Comparison of ENCODE assay signal across 8 cellular contexts in the genomic region with DNA sequence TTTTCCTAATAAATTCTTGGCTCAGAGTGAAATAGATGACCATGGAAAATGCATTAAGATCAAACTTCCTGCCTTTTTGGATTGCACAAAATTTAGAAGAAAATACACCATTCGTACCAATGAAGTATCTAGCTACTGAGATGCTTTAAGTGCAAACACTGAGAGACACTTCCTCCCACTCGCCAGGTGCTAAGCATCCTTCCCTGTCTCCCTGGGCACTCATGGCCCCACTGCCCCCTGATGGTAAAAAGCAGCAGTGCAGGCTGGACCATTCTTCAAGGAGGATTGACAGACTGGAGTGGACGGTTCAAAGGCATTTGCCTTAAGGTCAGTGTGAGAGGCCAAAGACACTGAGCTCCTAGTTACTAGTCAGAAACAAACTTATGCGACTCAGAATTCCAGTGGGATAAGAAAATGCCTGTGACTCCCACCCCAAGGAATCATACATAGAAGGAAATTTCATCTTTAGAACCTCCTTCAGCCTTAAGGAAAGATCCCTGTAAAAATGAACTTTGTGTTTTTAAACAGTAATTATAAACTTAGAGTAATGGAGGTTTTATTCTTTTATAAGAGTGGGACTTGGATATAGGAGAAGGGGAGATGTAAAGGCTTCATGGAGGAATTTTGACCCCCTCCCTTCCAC.
A peak's percentile ranks its signal among the peaks of the same experiment; 100 is the strongest.
DNase-seq lines count a peak whose midpoint lies in the region; ATAC-seq and TF ChIP-seq lines count a peak whose summit lies in the region.

No MANE protein-coding gene starts in this region.

- in situ Hi-C loops in GM13976 (cut with MboI; ENCODE audit: low sequenced_read_pairs, unreplicated experiment), result loop anchor here (25.0 kb wide), 4 partner anchors 346 to 1771 kb away; no protein-coding TSS in a partner anchor

- peak; percentile 82 for ATAC-seq in HG02943 (IDR thresholded peaks at IDR 0.05; ENCODE audit: low read depth, unreplicated experiment)

- TF ChIP-seq CTCF in GM13976 (IDR thresholded peaks at IDR 0.05; ENCODE audit: borderline replicate concordance, control extremely low read depth, extremely low read depth, insufficient read depth, missing control alignments), result peak; percentile 95

- DNase-seq in A172 (ENCODE audit: low spot score) (peak; percentile 62), GM13976 (ENCODE audit: low spot score) (peak; percentile 61), NCI-H2196 treated with DMSO at 0.1 percent for 48 hours (lab: John Stamatoyannopoulos, UW; ENCODE audit: unreplicated experiment) (peak; percentile 1), dedifferentiated amniotic fluid mesenchymal stem cell (ENCODE audit: extremely low spot score) (peak; percentile 23), lung microvascular endothelial cell (ENCODE audit: low read depth in 2 of 2) (peak; percentile 31 to 50)
- DNase-seq in activated CD4-positive, alpha-beta T cell treated with anti-CD3 and anti-CD28 coated beads, Interleukin-2, amount 50 U/mL, for 1 hour, result peak; percentile 66
- DNase-seq in stimulated activated CD8-positive, alpha-beta memory T cell treated with anti-CD3 and anti-CD28 coated beads, Interleukin-15, amount 100 ng/mL, for 4 hours (ENCODE audit: low read depth in 2 of 2), result peak; percentile 14 to 24

Comparison
In these comparisons a context has a peak if more than half of its experiments do, and no peak if none do; other contexts are left out.
1. Peak in every context shown above with its lines: DNase-seq and ATAC-seq.
2. DNase-seq: peak in every context shown above with its lines; median percentile 66 in activated CD4-positive, alpha-beta T cell treated with anti-CD3 and anti-CD28 coated beads, Interleukin-2, amount 50 U/mL, for 1 hour; 62 in A172; 61 in GM13976; 40 in lung microvascular endothelial cell; 23 in dedifferentiated amniotic fluid mesenchymal stem cell; 19 in stimulated activated CD8-positive, alpha-beta memory T cell treated with anti-CD3 and anti-CD28 coated beads, Interleukin-15, amount 100 ng/mL, for 4 hours; 1 in NCI-H2196 treated with DMSO at 0.1 percent for 48 hours.